In the genomic region with DNA sequence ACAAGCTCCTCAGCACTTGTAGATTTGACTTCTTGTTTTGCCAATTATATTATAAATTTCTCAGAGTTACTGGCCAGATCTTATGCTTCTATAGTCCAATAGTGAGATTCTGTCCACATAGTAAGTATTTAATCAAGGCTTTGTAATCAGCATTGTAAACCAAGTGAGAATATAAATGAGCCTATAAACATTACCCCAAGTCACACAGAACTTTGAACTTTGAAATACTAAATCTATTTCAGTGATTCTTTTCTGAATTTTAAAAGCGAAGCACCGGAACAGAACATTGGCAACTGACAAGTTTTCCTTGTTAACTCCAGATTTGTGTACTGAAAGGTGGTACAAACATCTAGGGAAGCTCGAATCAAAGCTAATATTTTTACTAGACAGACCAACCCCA, we compare ENCODE assay signal across 18 cellular contexts.
"Had no signal": no experiment of that assay in that cellular context is flagged by ENCODE, and none has a peak within 500 bp of the region (broad histone marks: within the 10 kb centered on the region; RNA-seq: fewer than 3 reads in every experiment).

No MANE protein-coding gene starts in this region.

- H3K36me3 Mint-ChIP-seq: naive thymus-derived CD8-positive, alpha-beta T cell; neural progenitor cell; stimulated activated memory B cell treated with anti-CD40 and anti-IgM and Interleukin-4, amounts not matched to agents 10 μg/mL and 1 μg/mL and 100 μg/mL, for 72 hours; type B pancreatic cell had no signal

- ATAC-seq: lower lobe of right lung; naive thymus-derived CD8-positive, alpha-beta T cell; stimulated activated memory B cell treated with anti-CD40 and anti-IgM and Interleukin-4, amounts not matched to agents 10 μg/mL and 1 μg/mL and 100 μg/mL, for 72 hours; stimulated activated naive CD8-positive, alpha-beta T cell treated with anti-CD3 and anti-CD28 coated beads, Interleukin-15, Interleukin-2, amounts not matched to agents 100 U/mL and 50 U/mL, for 24 hours had no signal

- H3K27ac Mint-ChIP-seq: neural progenitor cell; stimulated activated memory B cell treated with anti-CD40 and anti-IgM and Interleukin-4, amounts not matched to agents 10 μg/mL and 1 μg/mL and 100 μg/mL, for 72 hours; type B pancreatic cell had no signal

- H3K9me3 Mint-ChIP-seq: naive thymus-derived CD8-positive, alpha-beta T cell; neural progenitor cell; stimulated activated memory B cell treated with anti-CD40 and anti-IgM and Interleukin-4, amounts not matched to agents 10 μg/mL and 1 μg/mL and 100 μg/mL, for 72 hours; type B pancreatic cell had no signal

- H3K4me1 Mint-ChIP-seq: neural progenitor cell had no signal

- H3K27me3 Mint-ChIP-seq: stimulated activated memory B cell treated with anti-CD40 and anti-IgM and Interleukin-4, amounts not matched to agents 10 μg/mL and 1 μg/mL and 100 μg/mL, for 72 hours; type B pancreatic cell had no signal

- H3K4me3 Mint-ChIP-seq: neural progenitor cell; stimulated activated memory B cell treated with anti-CD40 and anti-IgM and Interleukin-4, amounts not matched to agents 10 μg/mL and 1 μg/mL and 100 μg/mL, for 72 hours; type B pancreatic cell had no signal

- DNase-seq: dermis blood vessel endothelial cell; effector memory CD4-positive, alpha-beta T cell; erythroblast; esophagus squamous epithelium; kidney; left ventricle myocardium inferior; lower lobe of right lung; naive thymus-derived CD8-positive, alpha-beta T cell; sigmoid colon; spleen; stimulated activated CD4-positive, alpha-beta T cell treated with anti-CD3 and anti-CD28 coated beads, Interleukin-4, amount 100 ng/mL, for 4 hours; stimulated activated naive CD8-positive, alpha-beta T cell treated with anti-CD3 and anti-CD28 coated beads, Interleukin-15, Interleukin-2, amounts not matched to agents 100 U/mL and 50 U/mL, for 24 hours; substantia nigra; testis; tibial artery had no signal
